Comparison of ENCODE assay signal across 24 cellular contexts in the genomic region with DNA sequence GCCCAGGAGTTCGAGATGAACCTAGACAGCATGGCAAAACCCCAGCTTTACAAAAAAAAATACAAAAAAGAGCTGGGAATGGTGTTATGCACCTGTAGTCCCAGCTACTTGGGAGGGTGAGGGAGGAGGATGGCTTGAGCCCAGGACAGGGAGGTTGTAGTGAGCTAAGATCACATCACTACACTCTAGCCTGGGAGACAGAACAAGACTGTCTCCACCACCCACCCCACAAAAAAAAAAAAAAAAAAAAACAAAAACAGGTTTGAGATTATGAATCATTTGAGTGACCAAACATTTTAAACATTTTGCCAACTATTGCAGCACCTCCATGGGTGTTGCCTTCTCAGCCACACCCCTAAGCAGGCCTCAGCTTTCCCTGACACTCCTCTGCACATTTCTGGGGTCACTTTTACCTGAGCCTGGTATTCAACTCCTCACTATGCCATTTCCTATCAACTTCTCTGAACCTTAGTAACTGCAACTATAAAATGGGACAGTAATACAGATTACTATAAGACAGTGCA. TPM values are rescaled to one million over a fixed set of nuclear protein-coding genes. Genes with fewer than 3 reads are reported as not detected.
"Had no signal": no experiment of that assay in that cellular context is flagged by ENCODE, and none has a peak within 500 bp of the region (broad histone marks: within the 10 kb centered on the region; RNA-seq: fewer than 3 reads in every experiment).

No MANE protein-coding gene starts in this region.

- ATAC-seq: heart left ventricle; left colon; left ventricle myocardium superior; right lobe of liver; stimulated activated memory B cell treated with anti-CD40 and anti-IgM and Interleukin-4, amounts not matched to agents 10 μg/mL and 1 μg/mL and 100 μg/mL, for 72 hours had no signal

- H3K27ac ChIP-seq: dorsolateral prefrontal cortex, heart left ventricle, parathyroid adenoma, prostate gland, right lobe of liver, stomach had no signal

- H3K4me1 ChIP-seq: heart left ventricle, parathyroid adenoma, prostate gland, right lobe of liver, stomach had no signal

- DNase-seq: cortex of kidney; dorsolateral prefrontal cortex; effector CD8-positive, alpha-beta T cell; foreskin melanocyte; heart left ventricle; hippocampal formation; left colon; left ventricle myocardium superior; mesendoderm; naive B cell; retina; right lobe of liver; stimulated activated CD4-positive, alpha-beta T cell treated with anti-CD3 and anti-CD28 coated beads, Interleukin-4, amount 100 ng/mL, for 1 hour; stimulated activated CD8-positive, alpha-beta memory T cell treated with anti-CD3 and anti-CD28 coated beads, Interleukin-4, amount 100 ng/mL, for 48 hours; stomach; substantia nigra; trophoblast cell had no signal

- H3K36me3 ChIP-seq: heart left ventricle, prostate gland, right lobe of liver, stomach had no signal

- H3K27me3 ChIP-seq: dorsolateral prefrontal cortex, heart left ventricle, right lobe of liver, stomach had no signal

- H3K9me3 ChIP-seq: heart left ventricle, prostate gland, right lobe of liver, stomach had no signal

- H3K4me3 ChIP-seq: dorsolateral prefrontal cortex, heart left ventricle, lung, prostate gland, right lobe of liver, stomach had no signal

RNA-seq across cellular contexts. Expression of gene IL5RA, which starts 41.8 kb away (rescaled TPM):
- total RNA-seq: epithelial cell of proximal tubule, glomerular endothelial cell, kidney epithelial cell, right lobe of liver had no signal
